In genomic region chr3:153835540-153835939, GRCh38 we compare ENCODE assay signal across 14 cellular contexts.
DNase-seq lines count a peak whose midpoint lies in the region; ATAC-seq and TF ChIP-seq lines count a peak whose summit lies in the region.
"Had no signal": no experiment of that assay in that cellular context is flagged by ENCODE, and none has a peak within 500 bp of the region (broad histone marks: within the 10 kb centered on the region; RNA-seq: fewer than 3 reads in every experiment).

No MANE protein-coding gene starts in this region.

- no peaks in the 10 kb centered on the region for H4K20me1 ChIP-seq in DND-41 (ENCODE audit: insufficient read depth, low read length)

- peaks cover 3% of the 10 kb centered on the region for H3K9me3 Mint-ChIP-seq in chondrocyte (ENCODE audit: low read depth)
- H3K9me3 Mint-ChIP-seq in activated naive CD4-positive, alpha-beta T cell treated with anti-CD3 and anti-CD28 coated beads, Interleukin-2, amount 50 U/mL, for 72 hours, result no peaks in the 10 kb centered on the region
- no peaks in the 10 kb centered on the region for H3K9me3 Mint-ChIP-seq in stimulated activated naive CD8-positive, alpha-beta T cell treated with anti-CD3 and anti-CD28 coated beads, Interleukin-15, amount 100 ng/mL, for 72 hours
- no peaks in the 10 kb centered on the region for H3K9me3 Mint-ChIP-seq in activated T-helper 1 cell treated with anti-CD3 and anti-CD28 coated beads, Interleukin-12 subunit alpha, Interleukin-12 subunit beta, Interleukin-2, Interleukin-4 antibody, amounts not matched to agents 30 ng/mL and 10 ng/mL and 1 ng/mL, durations not matched to agents 14 hours and 24 hours and 36 hours

- no peak overlapping the region for H3K4me2 ChIP-seq in DND-41 (ENCODE audit: insufficient read depth, low read length)

- H3K4me1 ChIP-seq in DND-41 (ENCODE audit: insufficient read depth, low read length), result no peaks in the 10 kb centered on the region

- peaks cover 4% of the 10 kb centered on the region for H3K27me3 Mint-ChIP-seq in chondrocyte (ENCODE audit: low read depth)
- peaks cover 8% of the 10 kb centered on the region for H3K27me3 Mint-ChIP-seq in stimulated activated naive CD8-positive, alpha-beta T cell treated with anti-CD3 and anti-CD28 coated beads, Interleukin-15, amount 100 ng/mL, for 72 hours
- no peaks in the 10 kb centered on the region for H3K27me3 Mint-ChIP-seq in activated T-helper 1 cell treated with anti-CD3 and anti-CD28 coated beads, Interleukin-12 subunit alpha, Interleukin-12 subunit beta, Interleukin-2, Interleukin-4 antibody, amounts not matched to agents 30 ng/mL and 10 ng/mL and 1 ng/mL, durations not matched to agents 14 hours and 24 hours and 36 hours (ENCODE audit: insufficient read depth)

- intact Hi-C loops in activated T-helper 1 cell treated with anti-CD3 and anti-CD28 coated beads, Interleukin-12 subunit alpha, Interleukin-12 subunit beta, Interleukin-2, Interleukin-4 antibody, amounts not matched to agents 30 ng/mL and 10 ng/mL and 1 ng/mL, durations not matched to agents 14 hours and 24 hours and 36 hours (cut with micrococcal nuclease), result no loop called here

- no peaks in the 10 kb centered on the region for H3K9me3 ChIP-seq in DND-41 (ENCODE audit: insufficient read depth, low read length, severe bottlenecking)

- no peak overlapping the region for H3K4me3 ChIP-seq in DND-41 (ENCODE audit: low read depth in 1 of 2, low read length in 2 of 2)
- H3K4me3 ChIP-seq: cardiac muscle cell had no signal

- H3K4me1 Mint-ChIP-seq in chondrocyte (ENCODE audit: low read depth), result no peaks in the 10 kb centered on the region
- no peaks in the 10 kb centered on the region for H3K4me1 Mint-ChIP-seq in stimulated activated naive CD8-positive, alpha-beta T cell treated with anti-CD3 and anti-CD28 coated beads, Interleukin-15, amount 100 ng/mL, for 72 hours
- no peaks in the 10 kb centered on the region for H3K4me1 Mint-ChIP-seq in activated T-helper 1 cell treated with anti-CD3 and anti-CD28 coated beads, Interleukin-12 subunit alpha, Interleukin-12 subunit beta, Interleukin-2, Interleukin-4 antibody, amounts not matched to agents 30 ng/mL and 10 ng/mL and 1 ng/mL, durations not matched to agents 14 hours and 24 hours and 36 hours (ENCODE audit: low read depth)

- no peaks in the 10 kb centered on the region for H3K27me3 ChIP-seq in DND-41 (ENCODE audit: insufficient read depth, low read length, poor library complexity)
- H3K27me3 ChIP-seq: cardiac muscle cell had no signal

- H3K36me3 ChIP-seq in DND-41 (ENCODE audit: insufficient read depth, low read length), result no peaks in the 10 kb centered on the region
- H3K36me3 ChIP-seq: cardiac muscle cell had no signal

- no peak for DNase-seq in DND-41
- DNase-seq in chondrocyte (ENCODE audit: low spot score), result no peak
- DNase-seq in GM19238 (ENCODE audit: insufficient read length, low spot score), result no peak
- no peak for DNase-seq in activated naive CD4-positive, alpha-beta T cell treated with anti-CD3 and anti-CD28 coated beads, Interleukin-2, amount 50 U/mL, for 72 hours (ENCODE audit: low spot score in 2 of 2)
- no peak for DNase-seq in stimulated activated naive CD8-positive, alpha-beta T cell treated with anti-CD3 and anti-CD28 coated beads, Interleukin-15, amount 100 ng/mL, for 72 hours
- DNase-seq in activated T-helper 1 cell treated with anti-CD3 and anti-CD28 coated beads, Interleukin-12 subunit alpha, Interleukin-12 subunit beta, Interleukin-2, Interleukin-4 antibody, amounts not matched to agents 30 ng/mL and 10 ng/mL and 1 ng/mL, durations not matched to agents 14 hours and 24 hours and 36 hours (ENCODE audit: low spot score), result no peak
- DNase-seq: activated CD8-positive, alpha-beta T cell treated with anti-CD3 and anti-CD28 coated beads, Interleukin-2, amount 10 ng/mL, durations not matched to agents 7 days and 5 days; activated naive CD4-positive, alpha-beta T cell treated with Interleukin-2 at 50 U/mL for 16 hours; DMS153; HFFc6; mammary epithelial cell had no signal

- no peak overlapping the region for H3K27ac Mint-ChIP-seq in chondrocyte (ENCODE audit: unreplicated experiment)
- no peak overlapping the region for H3K27ac Mint-ChIP-seq in activated naive CD4-positive, alpha-beta T cell treated with anti-CD3 and anti-CD28 coated beads, Interleukin-2, amount 50 U/mL, for 72 hours
- H3K27ac Mint-ChIP-seq in stimulated activated naive CD8-positive, alpha-beta T cell treated with anti-CD3 and anti-CD28 coated beads, Interleukin-15, amount 100 ng/mL, for 72 hours, result no peak overlapping the region
- no peak overlapping the region for H3K27ac Mint-ChIP-seq in activated T-helper 1 cell treated with anti-CD3 and anti-CD28 coated beads, Interleukin-12 subunit alpha, Interleukin-12 subunit beta, Interleukin-2, Interleukin-4 antibody, amounts not matched to agents 30 ng/mL and 10 ng/mL and 1 ng/mL, durations not matched to agents 14 hours and 24 hours and 36 hours
- H3K27ac Mint-ChIP-seq: activated CD8-positive, alpha-beta T cell treated with anti-CD3 and anti-CD28 coated beads, Interleukin-2, amount 10 ng/mL, durations not matched to agents 7 days and 5 days; HFFc6 had no signal

- H3K4me3 Mint-ChIP-seq in chondrocyte (ENCODE audit: unreplicated experiment), result no peak overlapping the region
- no peak overlapping the region for H3K4me3 Mint-ChIP-seq in stimulated activated naive CD8-positive, alpha-beta T cell treated with anti-CD3 and anti-CD28 coated beads, Interleukin-15, amount 100 ng/mL, for 72 hours
- no peak overlapping the region for H3K4me3 Mint-ChIP-seq in activated T-helper 1 cell treated with anti-CD3 and anti-CD28 coated beads, Interleukin-12 subunit alpha, Interleukin-12 subunit beta, Interleukin-2, Interleukin-4 antibody, amounts not matched to agents 30 ng/mL and 10 ng/mL and 1 ng/mL, durations not matched to agents 14 hours and 24 hours and 36 hours
- H3K4me3 Mint-ChIP-seq: activated CD8-positive, alpha-beta T cell treated with anti-CD3 and anti-CD28 coated beads, Interleukin-2, amount 10 ng/mL, durations not matched to agents 7 days and 5 days; HFFc6 had no signal

- H3K9ac ChIP-seq in DND-41 (ENCODE audit: low read depth, low read length), result no peak overlapping the region

- H2AFZ ChIP-seq in DND-41 (ENCODE audit: low read depth, low read length), result no peak overlapping the region

- no peaks in the 10 kb centered on the region for H3K79me2 ChIP-seq in DND-41 (ENCODE audit: insufficient read depth, low read length)

- H3K27ac ChIP-seq in DND-41 (ENCODE audit: low read length), result no peak overlapping the region
- H3K27ac ChIP-seq: cardiac muscle cell had no signal

- H3K36me3 Mint-ChIP-seq in chondrocyte (ENCODE audit: low read depth), result no peaks in the 10 kb centered on the region
- no peaks in the 10 kb centered on the region for H3K36me3 Mint-ChIP-seq in activated naive CD4-positive, alpha-beta T cell treated with anti-CD3 and anti-CD28 coated beads, Interleukin-2, amount 50 U/mL, for 72 hours
- H3K36me3 Mint-ChIP-seq in activated T-helper 1 cell treated with anti-CD3 and anti-CD28 coated beads, Interleukin-12 subunit alpha, Interleukin-12 subunit beta, Interleukin-2, Interleukin-4 antibody, amounts not matched to agents 30 ng/mL and 10 ng/mL and 1 ng/mL, durations not matched to agents 14 hours and 24 hours and 36 hours (ENCODE audit: low read depth), result no peaks in the 10 kb centered on the region

- TF ChIP-seq CTCF in DND-41 (IDR thresholded peaks at IDR 0.05; ENCODE audit: borderline replicate concordance, extremely low read depth, low read length, poor library complexity, severe bottlenecking) (peak; percentile 14), chondrocyte (IDR thresholded peaks at IDR 0.05) (peak; percentile 18)

- no peak for ATAC-seq in DND-41 (ENCODE audit: insufficient read depth, low read depth)
- peak; percentile 76 for ATAC-seq in GM19467 (IDR thresholded peaks at IDR 0.05; ENCODE audit: unreplicated experiment)
- peak; percentile 70 for ATAC-seq in HG03139 (IDR thresholded peaks at IDR 0.05; ENCODE audit: unreplicated experiment)
- no peak for ATAC-seq in activated naive CD4-positive, alpha-beta T cell treated with anti-CD3 and anti-CD28 coated beads, Interleukin-2, amount 50 U/mL, for 72 hours
- ATAC-seq in stimulated activated naive CD8-positive, alpha-beta T cell treated with anti-CD3 and anti-CD28 coated beads, Interleukin-15, amount 100 ng/mL, for 72 hours, result no peak
- ATAC-seq: activated CD8-positive, alpha-beta T cell treated with anti-CD3 and anti-CD28 coated beads, Interleukin-2, amount 10 ng/mL, durations not matched to agents 7 days and 5 days had no signal

Comparison
In these comparisons a context has a peak if more than half of its experiments do, and no peak if none do; other contexts are left out.
1. ATAC-seq: peak in GM19467 (single experiment) and HG03139 (single experiment); none in DND-41 (single experiment), activated naive CD4-positive, alpha-beta T cell treated with anti-CD3 and anti-CD28 coated beads, Interleukin-2, amount 50 U/mL, for 72 hours (0 of 2) and stimulated activated naive CD8-positive, alpha-beta T cell treated with anti-CD3 and anti-CD28 coated beads, Interleukin-15, amount 100 ng/mL, for 72 hours (single experiment).